In the genomic region with DNA sequence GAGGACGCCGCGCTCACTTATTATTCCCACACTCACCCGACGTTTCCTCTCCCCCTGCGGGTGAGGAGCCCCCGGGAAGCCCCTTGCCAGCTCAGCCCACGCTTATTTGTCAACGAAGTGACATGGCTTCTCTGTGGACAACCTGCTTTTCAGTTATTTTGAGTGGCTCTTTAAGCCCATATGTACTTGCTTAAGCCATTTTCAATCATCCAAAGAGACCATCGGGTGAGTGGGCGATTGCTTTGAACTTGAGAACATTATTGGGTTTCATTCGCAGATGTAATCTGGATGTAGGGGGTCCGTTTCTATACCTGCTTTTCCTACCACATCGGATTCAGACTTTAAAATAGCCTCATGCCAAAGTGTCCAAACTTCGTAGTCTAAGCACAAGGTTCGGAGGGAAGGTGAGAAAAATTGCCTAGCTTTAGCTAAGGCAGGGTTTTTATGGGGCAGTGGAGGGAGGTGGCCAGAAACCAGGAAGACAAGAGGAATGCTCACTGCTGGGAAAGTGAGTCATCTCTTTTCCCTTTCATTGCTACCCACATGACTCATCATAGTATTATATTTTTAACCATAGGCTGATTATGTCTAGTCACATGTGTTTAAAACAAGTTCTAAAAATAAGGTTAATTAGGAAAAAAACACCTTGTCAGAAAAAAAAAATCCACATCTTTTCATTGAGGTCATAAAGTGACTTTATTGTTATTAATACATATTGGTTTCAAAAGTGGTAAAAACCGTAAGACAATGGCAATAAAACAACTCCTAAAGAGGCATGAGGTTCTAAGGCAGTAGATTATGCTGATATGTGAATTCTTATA, we compare ENCODE assay signal across 1 cellular context.
A peak's percentile ranks its signal among the peaks of the same experiment; 100 is the strongest.
TF ChIP-seq lines count a peak whose summit lies in the region.

No MANE protein-coding gene starts in this region.

TF ChIP-seq in K562, 482 proteins besides CTCF, POLR2A, EP300 and RAD21 (continued from another document):
- TF ChIP-seq, protein P1, sequence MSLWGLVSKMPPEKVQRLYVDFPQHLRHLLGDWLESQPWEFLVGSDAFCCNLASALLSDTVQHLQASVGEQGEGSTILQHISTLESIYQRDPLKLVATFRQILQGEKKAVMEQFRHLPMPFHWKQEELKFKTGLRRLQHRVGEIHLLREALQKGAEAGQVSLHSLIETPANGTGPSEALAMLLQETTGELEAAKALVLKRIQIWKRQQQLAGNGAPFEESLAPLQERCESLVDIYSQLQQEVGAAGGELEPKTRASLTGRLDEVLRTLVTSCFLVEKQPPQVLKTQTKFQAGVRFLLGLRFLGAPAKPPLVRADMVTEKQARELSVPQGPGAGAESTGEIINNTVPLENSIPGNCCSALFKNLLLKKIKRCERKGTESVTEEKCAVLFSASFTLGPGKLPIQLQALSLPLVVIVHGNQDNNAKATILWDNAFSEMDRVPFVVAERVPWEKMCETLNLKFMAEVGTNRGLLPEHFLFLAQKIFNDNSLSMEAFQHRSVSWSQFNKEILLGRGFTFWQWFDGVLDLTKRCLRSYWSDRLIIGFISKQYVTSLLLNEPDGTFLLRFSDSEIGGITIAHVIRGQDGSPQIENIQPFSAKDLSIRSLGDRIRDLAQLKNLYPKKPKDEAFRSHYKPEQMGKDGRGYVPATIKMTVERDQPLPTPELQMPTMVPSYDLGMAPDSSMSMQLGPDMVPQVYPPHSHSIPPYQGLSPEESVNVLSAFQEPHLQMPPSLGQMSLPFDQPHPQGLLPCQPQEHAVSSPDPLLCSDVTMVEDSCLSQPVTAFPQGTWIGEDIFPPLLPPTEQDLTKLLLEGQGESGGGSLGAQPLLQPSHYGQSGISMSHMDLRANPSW (CRISPR knock-in tag; IDR thresholded peaks at IDR 0.05) = no peak
- TF ChIP-seq ZSCAN32 (CRISPR knock-in tag; IDR thresholded peaks at IDR 0.05) (peak; percentile 61; the same call in 1 of the 2 replicates), RBM17 (IDR thresholded peaks at IDR 0.05; ENCODE audit: borderline replicate concordance, low read depth, low read length) (no peak), KDM1A (IDR thresholded peaks at IDR 0.05) (no peak), SREBF1 (IDR thresholded peaks at IDR 0.05; ENCODE audit: borderline replicate concordance, low read depth, low read length) (no peak), POLR2B (IDR thresholded peaks at IDR 0.05; ENCODE audit: low read depth, partially characterized antibody) (no peak), ZBTB17 (CRISPR knock-in tag; IDR thresholded peaks at IDR 0.05) (peak; percentile 89), TSC22D4 (tag; IDR thresholded peaks at IDR 0.05) (no peak), HDAC3 (IDR thresholded peaks at IDR 0.05; ENCODE audit: borderline replicate concordance, partially characterized antibody) (no peak), FOXK2 (conservative IDR thresholded peaks at IDR 0.05 in 1 of 2, IDR thresholded peaks at IDR 0.05 in 1 of 2; ENCODE audit: low read depth in 2 of 2) (no peak), GABPB1 (CRISPR knock-in tag; IDR thresholded peaks at IDR 0.05) (no peak), ILF3 (IDR thresholded peaks at IDR 0.05; ENCODE audit: borderline replicate concordance) (no peak), TRIM24 (IDR thresholded peaks at IDR 0.05) (peak in 1 of 2 experiments; percentile 52; a peak in 2 of 4 replicates), ZC3H8 (IDR thresholded peaks at IDR 0.05) (no peak), ZNF140 (CRISPR knock-in tag; IDR thresholded peaks at IDR 0.05) (peak; percentile 18; the same call in 1 of the 2 replicates), CBX2 (IDR thresholded peaks at IDR 0.05; ENCODE audit: insufficient read depth, low read length, poor library complexity, severe bottlenecking) (no peak), TEAD1 (CRISPR knock-in tag; IDR thresholded peaks at IDR 0.05) (peak in 1 of 2 experiments; percentile 16; a peak in 1 of 4 replicates), POLR3A (IDR thresholded peaks at IDR 0.05; ENCODE audit: borderline replicate concordance, extremely low read depth, insufficient read depth, insufficient read length) (no peak), RBM39 (optimal IDR thresholded peaks at IDR 0.05; ENCODE audit: low read depth, low read length) (no peak), KAT8 (IDR thresholded peaks at IDR 0.05; ENCODE audit: low read depth) (no peak), ZNF354B (CRISPR knock-in tag; IDR thresholded peaks at IDR 0.05) (no peak), DNMT1 (IDR thresholded peaks at IDR 0.05) (no peak)
- TF ChIP-seq, protein P2, sequence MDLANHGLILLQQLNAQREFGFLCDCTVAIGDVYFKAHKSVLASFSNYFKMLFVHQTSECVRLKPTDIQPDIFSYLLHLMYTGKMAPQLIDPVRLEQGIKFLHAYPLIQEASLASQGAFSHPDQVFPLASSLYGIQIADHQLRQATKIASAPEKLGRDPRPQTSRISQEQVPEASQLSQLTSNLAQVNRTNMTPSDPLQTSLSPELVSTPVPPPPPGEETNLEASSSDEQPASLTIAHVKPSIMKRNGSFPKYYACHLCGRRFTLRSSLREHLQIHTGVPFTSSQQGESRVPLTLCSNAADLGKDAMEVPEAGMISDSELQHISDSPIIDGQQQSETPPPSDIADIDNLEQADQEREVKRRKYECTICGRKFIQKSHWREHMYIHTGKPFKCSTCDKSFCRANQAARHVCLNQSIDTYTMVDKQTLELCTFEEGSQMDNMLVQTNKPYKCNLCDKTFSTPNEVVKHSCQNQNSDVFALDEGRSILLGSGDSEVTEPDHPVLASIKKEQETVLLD (IDR thresholded peaks at IDR 0.05) = no peak
- TF ChIP-seq, protein P3, sequence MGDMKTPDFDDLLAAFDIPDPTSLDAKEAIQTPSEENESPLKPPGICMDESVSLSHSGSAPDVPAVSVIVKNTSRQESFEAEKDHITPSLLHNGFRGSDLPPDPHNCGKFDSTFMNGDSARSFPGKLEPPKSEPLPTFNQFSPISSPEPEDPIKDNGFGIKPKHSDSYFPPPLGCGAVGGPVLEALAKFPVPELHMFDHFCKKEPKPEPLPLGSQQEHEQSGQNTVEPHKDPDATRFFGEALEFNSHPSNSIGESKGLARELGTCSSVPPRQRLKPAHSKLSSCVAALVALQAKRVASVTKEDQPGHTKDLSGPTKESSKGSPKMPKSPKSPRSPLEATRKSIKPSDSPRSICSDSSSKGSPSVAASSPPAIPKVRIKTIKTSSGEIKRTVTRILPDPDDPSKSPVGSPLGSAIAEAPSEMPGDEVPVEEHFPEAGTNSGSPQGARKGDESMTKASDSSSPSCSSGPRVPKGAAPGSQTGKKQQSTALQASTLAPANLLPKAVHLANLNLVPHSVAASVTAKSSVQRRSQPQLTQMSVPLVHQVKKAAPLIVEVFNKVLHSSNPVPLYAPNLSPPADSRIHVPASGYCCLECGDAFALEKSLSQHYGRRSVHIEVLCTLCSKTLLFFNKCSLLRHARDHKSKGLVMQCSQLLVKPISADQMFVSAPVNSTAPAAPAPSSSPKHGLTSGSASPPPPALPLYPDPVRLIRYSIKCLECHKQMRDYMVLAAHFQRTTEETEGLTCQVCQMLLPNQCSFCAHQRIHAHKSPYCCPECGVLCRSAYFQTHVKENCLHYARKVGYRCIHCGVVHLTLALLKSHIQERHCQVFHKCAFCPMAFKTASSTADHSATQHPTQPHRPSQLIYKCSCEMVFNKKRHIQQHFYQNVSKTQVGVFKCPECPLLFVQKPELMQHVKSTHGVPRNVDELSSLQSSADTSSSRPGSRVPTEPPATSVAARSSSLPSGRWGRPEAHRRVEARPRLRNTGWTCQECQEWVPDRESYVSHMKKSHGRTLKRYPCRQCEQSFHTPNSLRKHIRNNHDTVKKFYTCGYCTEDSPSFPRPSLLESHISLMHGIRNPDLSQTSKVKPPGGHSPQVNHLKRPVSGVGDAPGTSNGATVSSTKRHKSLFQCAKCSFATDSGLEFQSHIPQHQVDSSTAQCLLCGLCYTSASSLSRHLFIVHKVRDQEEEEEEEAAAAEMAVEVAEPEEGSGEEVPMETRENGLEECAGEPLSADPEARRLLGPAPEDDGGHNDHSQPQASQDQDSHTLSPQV (IDR thresholded peaks at IDR 0.05) = peak; percentile 91; the same call in 1 of the 2 replicates
- TF ChIP-seq, protein P4, sequence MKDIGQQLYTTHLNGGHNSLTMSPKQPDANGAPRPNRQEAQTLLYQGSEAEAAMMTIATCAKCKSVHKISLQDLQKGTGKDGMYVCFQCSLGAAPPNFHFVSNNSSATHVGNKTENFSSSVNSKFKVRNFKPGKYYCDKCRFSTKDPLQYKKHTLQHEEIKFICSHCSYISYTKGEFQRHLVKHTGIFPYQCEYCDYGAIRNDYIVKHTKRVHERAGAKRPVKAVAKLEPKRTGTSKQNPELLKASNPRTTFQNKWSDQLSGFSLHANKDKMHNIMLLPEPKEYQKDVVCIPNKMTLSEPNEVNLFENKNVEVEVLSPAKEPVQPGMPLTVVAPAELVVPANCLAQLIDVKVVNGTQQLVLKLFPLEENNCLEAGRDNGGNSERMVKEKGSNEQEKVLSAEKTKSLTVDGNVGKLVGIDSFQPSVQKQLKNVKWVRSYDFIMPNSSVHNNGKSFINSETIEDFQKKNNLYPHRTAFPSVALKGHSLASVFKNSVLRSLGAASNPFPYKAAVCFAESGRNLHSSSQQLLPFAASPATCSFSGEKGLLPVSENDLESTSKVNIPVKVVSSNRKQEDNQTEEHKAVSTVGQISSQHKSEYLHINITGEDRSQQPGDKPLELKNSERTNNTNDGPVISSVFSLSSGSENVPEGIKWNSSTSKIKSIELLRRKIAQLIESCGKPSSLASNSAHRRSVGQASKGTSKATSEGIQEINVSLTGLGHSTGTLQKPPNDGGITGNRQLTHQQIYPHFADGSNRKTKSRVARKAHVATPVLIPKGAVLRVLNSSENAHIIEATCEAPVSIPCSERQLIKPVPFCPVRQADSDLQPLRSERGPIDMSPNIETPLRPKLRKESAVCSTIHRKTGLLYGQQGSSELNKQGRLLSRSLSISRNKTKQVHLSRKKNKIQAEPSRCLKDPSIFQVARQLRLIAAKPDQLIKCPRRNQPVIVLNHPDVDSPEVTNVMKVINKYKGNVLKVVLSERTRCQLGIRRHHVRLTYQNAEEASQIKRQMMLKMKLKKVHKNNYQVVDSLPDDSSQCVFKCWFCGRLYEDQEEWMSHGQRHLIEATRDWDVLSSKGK (CRISPR knock-in tag; IDR thresholded peaks at IDR 0.05) = no peak
